ENCODE assay signal across 2 cellular contexts in the genomic region with DNA sequence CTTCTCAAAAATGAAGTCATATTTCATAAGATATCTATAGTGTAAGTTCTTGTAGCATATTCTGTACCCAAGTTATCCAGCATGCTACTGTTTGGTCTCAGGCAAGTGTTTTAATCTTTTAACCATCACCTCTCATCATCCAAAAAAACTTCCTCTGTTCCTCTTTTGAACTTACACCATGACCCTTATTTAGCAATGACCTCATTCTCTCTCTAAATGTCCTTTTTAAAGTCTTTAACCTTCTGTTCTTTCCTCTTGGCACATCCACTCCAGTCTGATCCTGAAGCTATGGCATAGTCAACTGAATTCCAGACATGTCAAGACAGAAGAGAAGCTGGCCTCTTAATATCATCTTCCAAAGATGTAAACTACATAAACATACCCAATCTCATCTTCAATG.
TF ChIP-seq lines count a peak whose summit lies in the region.

No MANE protein-coding gene starts in this region.

TF ChIP-seq in HEK293, 187 proteins besides CTCF, POLR2A, EP300 and RAD21:
- TF ChIP-seq, protein P1, sequence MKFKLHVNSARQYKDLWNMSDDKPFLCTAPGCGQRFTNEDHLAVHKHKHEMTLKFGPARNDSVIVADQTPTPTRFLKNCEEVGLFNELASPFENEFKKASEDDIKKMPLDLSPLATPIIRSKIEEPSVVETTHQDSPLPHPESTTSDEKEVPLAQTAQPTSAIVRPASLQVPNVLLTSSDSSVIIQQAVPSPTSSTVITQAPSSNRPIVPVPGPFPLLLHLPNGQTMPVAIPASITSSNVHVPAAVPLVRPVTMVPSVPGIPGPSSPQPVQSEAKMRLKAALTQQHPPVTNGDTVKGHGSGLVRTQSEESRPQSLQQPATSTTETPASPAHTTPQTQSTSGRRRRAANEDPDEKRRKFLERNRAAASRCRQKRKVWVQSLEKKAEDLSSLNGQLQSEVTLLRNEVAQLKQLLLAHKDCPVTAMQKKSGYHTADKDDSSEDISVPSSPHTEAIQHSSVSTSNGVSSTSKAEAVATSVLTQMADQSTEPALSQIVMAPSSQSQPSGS (tag by site-specific recombination; IDR thresholded peaks at IDR 0.05; ENCODE audit: low read depth): peak; percentile 41; the same call in 1 of the 2 replicates
- no peak for TF ChIP-seq ZNF404 (tag by site-specific recombination; IDR thresholded peaks at IDR 0.05)

TF ChIP-seq in K562, 482 proteins besides CTCF, POLR2A, EP300 and RAD21:
- TF ChIP-seq SPI1 (IDR thresholded peaks at IDR 0.05; ENCODE audit: borderline replicate concordance, low read depth, low read length): peak; percentile 70; the same call in 1 of the 2 replicates
- peak; percentile 53 for TF ChIP-seq ATF7 (IDR thresholded peaks at IDR 0.05)
- TF ChIP-seq MEF2A (IDR thresholded peaks at IDR 0.05; ENCODE audit: control insufficient read depth, low read depth, low read length): peak; percentile 90
- TF ChIP-seq, protein P2, sequence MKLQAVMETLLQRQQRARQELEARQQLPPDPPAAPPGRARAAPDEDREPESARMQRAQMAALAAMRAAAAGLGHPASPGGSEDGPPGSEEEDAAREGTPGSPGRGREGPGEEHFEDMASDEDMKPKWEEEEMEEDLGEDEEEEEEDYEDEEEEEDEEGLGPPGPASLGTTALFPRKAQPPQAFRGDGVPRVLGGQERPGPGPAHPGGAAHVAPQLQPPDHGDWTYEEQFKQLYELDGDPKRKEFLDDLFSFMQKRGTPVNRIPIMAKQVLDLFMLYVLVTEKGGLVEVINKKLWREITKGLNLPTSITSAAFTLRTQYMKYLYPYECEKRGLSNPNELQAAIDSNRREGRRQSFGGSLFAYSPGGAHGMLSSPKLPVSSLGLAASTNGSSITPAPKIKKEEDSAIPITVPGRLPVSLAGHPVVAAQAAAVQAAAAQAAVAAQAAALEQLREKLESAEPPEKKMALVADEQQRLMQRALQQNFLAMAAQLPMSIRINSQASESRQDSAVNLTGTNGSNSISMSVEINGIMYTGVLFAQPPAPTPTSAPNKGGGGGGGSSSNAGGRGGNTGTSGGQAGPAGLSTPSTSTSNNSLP (IDR thresholded peaks at IDR 0.05; ENCODE audit: borderline replicate concordance, low read depth, low read length): no peak
- TF ChIP-seq JUND (IDR thresholded peaks at IDR 0.05; ENCODE audit: borderline replicate concordance, low read depth, low read length): peak; percentile 16; the same call in 1 of the 2 replicates
- peak; percentile 63; the same call in 2 of the 3 replicates for TF ChIP-seq JUND (tag; IDR thresholded peaks at IDR 0.05; ENCODE audit: borderline replicate concordance, low read depth, low read length)
- TF ChIP-seq KDM4B (IDR thresholded peaks at IDR 0.05; ENCODE audit: borderline replicate concordance in 2 of 2, low read depth in 1 of 2): no peak
- TF ChIP-seq JUN (IDR thresholded peaks at IDR 0.05; ENCODE audit: borderline replicate concordance, low read depth, low read length): no peak
- TF ChIP-seq JUN (CRISPR knock-in tag; IDR thresholded peaks at IDR 0.05; ENCODE audit: borderline replicate concordance): 0 out of 2 replicates have a peak, but pooled peaks have one; percentile 31
- TF ChIP-seq, protein P3, sequence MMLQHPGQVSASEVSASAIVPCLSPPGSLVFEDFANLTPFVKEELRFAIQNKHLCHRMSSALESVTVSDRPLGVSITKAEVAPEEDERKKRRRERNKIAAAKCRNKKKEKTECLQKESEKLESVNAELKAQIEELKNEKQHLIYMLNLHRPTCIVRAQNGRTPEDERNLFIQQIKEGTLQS (IDR thresholded peaks at IDR 0.05): peak; percentile 69
- TF ChIP-seq, protein P3 (CRISPR knock-in tag; conservative IDR thresholded peaks at IDR 0.05): no peak
